1 cellular context compared by ENCODE assay signal in the genomic region with DNA sequence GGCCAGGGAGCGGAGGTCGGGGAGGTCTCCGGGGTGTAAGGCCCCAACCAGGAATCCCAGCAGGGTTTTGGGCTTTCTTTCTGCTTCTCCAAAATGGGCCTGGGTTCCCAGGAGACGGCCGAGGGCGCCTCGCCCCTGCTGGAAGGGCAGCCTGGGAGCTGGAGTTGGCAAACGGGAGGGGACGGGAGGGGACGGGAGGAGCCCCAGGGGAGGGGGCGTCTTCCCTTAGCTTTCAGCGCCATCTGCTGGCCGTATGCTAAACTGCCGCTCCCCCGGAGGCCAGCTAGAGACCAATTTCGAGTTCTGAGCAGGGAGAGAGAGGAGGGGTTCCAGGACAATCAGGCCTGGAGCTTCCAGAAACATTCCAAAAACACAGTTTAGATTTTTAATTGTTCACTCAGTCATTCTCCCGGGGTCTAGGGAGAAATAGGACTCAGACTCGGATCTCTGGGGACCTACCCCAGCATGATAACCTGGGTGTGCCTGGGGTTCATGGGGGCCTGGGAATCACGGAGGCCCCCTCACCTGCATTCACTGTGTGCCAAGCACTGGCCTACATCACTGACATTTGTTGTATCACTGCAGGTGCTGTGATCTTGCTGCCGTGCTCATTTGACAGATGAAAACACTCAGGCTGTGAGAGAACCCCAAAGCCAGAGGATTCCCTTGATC.
TF ChIP-seq lines count a peak whose summit lies in the region.

No MANE protein-coding gene starts in this region.

TF ChIP-seq in GM12878, 131 proteins besides CTCF, POLR2A, EP300 and RAD21 (continued from another document):
- TF ChIP-seq, protein P1, sequence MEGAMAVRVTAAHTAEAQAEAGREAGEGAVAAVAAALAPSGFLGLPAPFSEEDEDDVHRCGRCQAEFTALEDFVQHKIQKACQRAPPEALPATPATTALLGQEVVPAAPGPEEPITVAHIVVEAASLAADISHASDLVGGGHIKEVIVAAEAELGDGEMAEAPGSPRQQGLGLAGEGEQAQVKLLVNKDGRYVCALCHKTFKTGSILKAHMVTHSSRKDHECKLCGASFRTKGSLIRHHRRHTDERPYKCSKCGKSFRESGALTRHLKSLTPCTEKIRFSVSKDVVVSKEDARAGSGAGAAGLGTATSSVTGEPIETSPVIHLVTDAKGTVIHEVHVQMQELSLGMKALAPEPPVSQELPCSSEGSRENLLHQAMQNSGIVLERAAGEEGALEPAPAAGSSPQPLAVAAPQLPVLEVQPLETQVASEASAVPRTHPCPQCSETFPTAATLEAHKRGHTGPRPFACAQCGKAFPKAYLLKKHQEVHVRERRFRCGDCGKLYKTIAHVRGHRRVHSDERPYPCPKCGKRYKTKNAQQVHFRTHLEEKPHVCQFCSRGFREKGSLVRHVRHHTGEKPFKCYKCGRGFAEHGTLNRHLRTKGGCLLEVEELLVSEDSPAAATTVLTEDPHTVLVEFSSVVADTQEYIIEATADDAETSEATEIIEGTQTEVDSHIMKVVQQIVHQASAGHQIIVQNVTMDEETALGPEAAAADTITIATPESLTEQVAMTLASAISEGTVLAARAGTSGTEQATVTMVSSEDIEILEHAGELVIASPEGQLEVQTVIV (IDR thresholded peaks at IDR 0.05; ENCODE audit: borderline replicate concordance, partially characterized antibody) = no peak
